In genomic region chr15:37135225-37135624, GRCh38 we compare ENCODE assay signal across 8 cellular contexts. TPM values are rescaled to one million over a fixed set of nuclear protein-coding genes. Genes with fewer than 3 reads are reported as not detected.
DNase-seq lines count a peak whose midpoint lies in the region; ATAC-seq and TF ChIP-seq lines count a peak whose summit lies in the region.

No MANE protein-coding gene starts in this region.

- WGBS in esophagus squamous epithelium, 2 donors, result 75 to 84% methylated on average over 1 of the region's 1 CpG

- no peaks in the 10 kb centered on the region for H3K36me3 ChIP-seq in esophagus squamous epithelium

- intact Hi-C loops in esophagus squamous epithelium (cut with DNase I), result no loop called here

- H3K27me3 ChIP-seq in esophagus squamous epithelium, result no peaks in the 10 kb centered on the region

- no peaks in the 10 kb centered on the region for H3K9me3 ChIP-seq in esophagus squamous epithelium

- H3K4me3 ChIP-seq in NB4 (ENCODE audit: low read depth, low read length) (no peak overlapping the region), esophagus squamous epithelium (no peak overlapping the region)

- peak; percentile 32 for DNase-seq in DMS53 (lab: John Stamatoyannopoulos, UW)
- DNase-seq in NB4 (ENCODE audit: low read depth), result peak; percentile 28
- DNase-seq in esophagus squamous epithelium (lab: John Stamatoyannopoulos, UW), result no peak
- DNase-seq in medulla oblongata (ENCODE audit: extremely low spot score), result no peak
- no peak for DNase-seq in stimulated activated CD4-positive, alpha-beta T cell treated with anti-CD3 and anti-CD28 coated beads, Interleukin-2, amount 100 ng/mL, for 48 hours
- DNase-seq in occipital lobe (lab: John Stamatoyannopoulos, UW), result no peak
- no peak for DNase-seq in activated CD8-positive, alpha-beta memory T cell treated with anti-CD3 and anti-CD28 coated beads for 24 hours

- ATAC-seq in GM21529 (IDR thresholded peaks at IDR 0.05; ENCODE audit: unreplicated experiment), result peak; percentile 72

- no peaks in the 10 kb centered on the region for H3K4me1 ChIP-seq in esophagus squamous epithelium

- TF ChIP-seq POLR2A in NB4 (IDR thresholded peaks at IDR 0.05; ENCODE audit: extremely low read depth, insufficient read length) (no peak), esophagus squamous epithelium (IDR thresholded peaks at IDR 0.05) (no peak)

- H3K27ac ChIP-seq in esophagus squamous epithelium, result no peak overlapping the region

- TF ChIP-seq CTCF in NB4 (IDR thresholded peaks at IDR 0.05; ENCODE audit: low read depth, low read length) (peak; percentile 17), esophagus squamous epithelium (IDR thresholded peaks at IDR 0.05) (peak in 4 of 6 experiments; percentile 31 to 52 (median 38))

RNA-seq across cellular contexts. Expression of gene MEIS2, which starts 34.9 kb away (rescaled TPM):
- total RNA-seq in esophagus squamous epithelium, result 10 to 100 TPM in 2 of 4 donors, 1 to 10 TPM in 2; 6.6 to 26.3 (median 9.9) TPM
- 151 TPM for total RNA-seq in occipital lobe

Comparison
In these comparisons a context has a peak if more than half of its experiments do, and no peak if none do; other contexts are left out.
1. DNase-seq: peak in DMS53 (single experiment) and NB4 (single experiment); none in esophagus squamous epithelium (single experiment), medulla oblongata (single experiment), stimulated activated CD4-positive, alpha-beta T cell treated with anti-CD3 and anti-CD28 coated beads, Interleukin-2, amount 100 ng/mL, for 48 hours (0 of 2), occipital lobe (single experiment) and activated CD8-positive, alpha-beta memory T cell treated with anti-CD3 and anti-CD28 coated beads for 24 hours (single experiment).